Comparison of ENCODE assay signal across 9 cellular contexts in the genomic region with DNA sequence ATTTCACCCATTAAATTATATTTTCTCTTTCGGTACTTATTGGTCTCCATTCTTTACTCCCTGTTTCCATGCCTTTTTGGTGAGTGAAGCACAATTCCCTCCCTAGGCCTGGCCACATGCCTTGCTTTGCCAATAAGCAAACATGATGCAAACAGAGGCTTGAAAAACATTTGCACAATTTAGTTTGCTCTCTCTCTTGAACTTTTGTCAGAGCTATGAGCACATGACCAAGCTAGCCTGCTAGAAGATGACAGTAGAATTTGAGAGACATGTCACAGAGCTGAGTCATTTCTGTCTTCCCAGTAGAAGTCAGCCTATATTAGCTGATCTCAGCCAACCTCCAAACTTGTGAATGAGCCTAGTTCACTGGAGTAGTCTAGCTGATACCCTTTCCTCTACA. TPM values are rescaled to one million over a fixed set of nuclear protein-coding genes. Genes with fewer than 3 reads are reported as not detected.
DNase-seq lines count a peak whose midpoint lies in the region; ATAC-seq and TF ChIP-seq lines count a peak whose summit lies in the region.
"Had no signal": no experiment of that assay in that cellular context is flagged by ENCODE, and none has a peak within 500 bp of the region (broad histone marks: within the 10 kb centered on the region; RNA-seq: fewer than 3 reads in every experiment).

No MANE protein-coding gene starts in this region.

- H2BK15ac ChIP-seq in mesenchymal stem cell (ENCODE audit: low read depth, poor library complexity, severe bottlenecking) = no peak overlapping the region

- POLR2A ChIA-PET in GM10248 (lab: Yijun Ruan, JAX) = no interaction called here

- no peak overlapping the region for H3K4me2 ChIP-seq in mesenchymal stem cell (ENCODE audit: low read length, poor library complexity, severe bottlenecking)

- H3K27me3 ChIP-seq in mesenchymal stem cell (ENCODE audit: control insufficient read depth in 1 of 2, insufficient read depth in 1 of 2, low read length in 2 of 2) = no peaks in the 10 kb centered on the region

- no peak overlapping the region for H3K4me3 ChIP-seq in mesenchymal stem cell (ENCODE audit: insufficient read depth in 1 of 2, low read depth in 1 of 2, low read length in 2 of 2)

- H3K27ac ChIP-seq in mesenchymal stem cell (ENCODE audit: low read length, poor library complexity, severe bottlenecking) = peak overlapping the region; percentile 6

- H3K9ac ChIP-seq in mesenchymal stem cell (ENCODE audit: low read length) = peak overlapping the region; percentile 68

- no peaks in the 10 kb centered on the region for H3K9me3 Mint-ChIP-seq in activated T-helper 2 cell treated with anti-CD3 and anti-CD28 coated beads, Interferon-gamma antibody, Interleukin-2, Interleukin-4, amounts not matched to agents 10 μg/mL and 5 μg/mL and 100 μg/mL, durations not matched to agents 14 hours and 24 hours and 36 hours
- H3K9me3 Mint-ChIP-seq: T-helper 1 cell treated with Interleukin-12 subunit alpha and Interleukin-12 subunit beta and Interleukin-4 antibody, amounts not matched to agents 30 μg/mL and 1 μg/mL, for 36 hours had no signal

- no peaks in the 10 kb centered on the region for H3K79me1 ChIP-seq in mesenchymal stem cell (replicated peaks; ENCODE audit: low read length, poor library complexity, severe bottlenecking)

- H3K27me3 Mint-ChIP-seq in activated T-helper 2 cell treated with anti-CD3 and anti-CD28 coated beads, Interferon-gamma antibody, Interleukin-2, Interleukin-4, amounts not matched to agents 10 μg/mL and 5 μg/mL and 100 μg/mL, durations not matched to agents 14 hours and 24 hours and 36 hours (ENCODE audit: low read depth) = no peaks in the 10 kb centered on the region

- no peak overlapping the region for H4K91ac ChIP-seq in mesenchymal stem cell (ENCODE audit: low read length)

- H3K14ac ChIP-seq in mesenchymal stem cell (ENCODE audit: low read length in 2 of 2) = no peak overlapping the region

- peak; percentile 50 for DNase-seq in GM10248 (ENCODE audit: extremely low spot score)
- DNase-seq in activated T-helper 2 cell treated with anti-CD3 and anti-CD28 coated beads, Interferon-gamma antibody, Interleukin-2, Interleukin-4, amounts not matched to agents 10 μg/mL and 5 μg/mL and 100 μg/mL, durations not matched to agents 14 hours and 24 hours and 36 hours (ENCODE audit: low spot score) = no peak
- peak; percentile 97 for DNase-seq in mesenchymal stem cell
- no peak for DNase-seq in NCI-H2227 (lab: John Stamatoyannopoulos, UW; ENCODE audit: unreplicated experiment)
- no peak for DNase-seq in NCI-H524 (lab: John Stamatoyannopoulos, UW)
- no peak for DNase-seq in stimulated activated CD4-positive, alpha-beta T cell treated with anti-CD3 and anti-CD28 coated beads, Interleukin-12 subunit alpha, Interleukin-12 subunit beta, amount 100 ng/mL, for 4 hours

- H3K36me3 ChIP-seq in mesenchymal stem cell (ENCODE audit: control insufficient read depth in 1 of 2, insufficient read depth in 2 of 2, low read depth in 1 of 2, low read length in 2 of 2) = peaks cover 0 to 50% of the 10 kb centered on the region in 2 experiments

- no peak overlapping the region for H2BK12ac ChIP-seq in mesenchymal stem cell (ENCODE audit: low read length in 2 of 2)

- H3K4ac ChIP-seq in mesenchymal stem cell (ENCODE audit: low read depth in 1 of 2, low read length in 2 of 2) = no peak overlapping the region

- no peak overlapping the region for H3K4me3 Mint-ChIP-seq in activated T-helper 2 cell treated with anti-CD3 and anti-CD28 coated beads, Interferon-gamma antibody, Interleukin-2, Interleukin-4, amounts not matched to agents 10 μg/mL and 5 μg/mL and 100 μg/mL, durations not matched to agents 14 hours and 24 hours and 36 hours (ENCODE audit: low read depth)
- H3K4me3 Mint-ChIP-seq: T-helper 1 cell treated with Interleukin-12 subunit alpha and Interleukin-12 subunit beta and Interleukin-4 antibody, amounts not matched to agents 30 μg/mL and 1 μg/mL, for 36 hours had no signal

- peak overlapping the region; percentile 47 for H3K27ac Mint-ChIP-seq in activated T-helper 2 cell treated with anti-CD3 and anti-CD28 coated beads, Interferon-gamma antibody, Interleukin-2, Interleukin-4, amounts not matched to agents 10 μg/mL and 5 μg/mL and 100 μg/mL, durations not matched to agents 14 hours and 24 hours and 36 hours
- H3K27ac Mint-ChIP-seq: T-helper 1 cell treated with Interleukin-12 subunit alpha and Interleukin-12 subunit beta and Interleukin-4 antibody, amounts not matched to agents 30 μg/mL and 1 μg/mL, for 36 hours had no signal

- peaks cover 3% of the 10 kb centered on the region for H3K36me3 Mint-ChIP-seq in activated T-helper 2 cell treated with anti-CD3 and anti-CD28 coated beads, Interferon-gamma antibody, Interleukin-2, Interleukin-4, amounts not matched to agents 10 μg/mL and 5 μg/mL and 100 μg/mL, durations not matched to agents 14 hours and 24 hours and 36 hours (ENCODE audit: low read depth)

- peak; percentile 88 for ATAC-seq in GM21423 (IDR thresholded peaks at IDR 0.05; ENCODE audit: unreplicated experiment)
- peak; percentile 91 for ATAC-seq in HG03521 (IDR thresholded peaks at IDR 0.05; ENCODE audit: unreplicated experiment)

- no peak overlapping the region for H3K23ac ChIP-seq in mesenchymal stem cell (ENCODE audit: low read length in 2 of 2)

- H3K9me3 ChIP-seq in mesenchymal stem cell (ENCODE audit: control insufficient read depth, low read length) = no peaks in the 10 kb centered on the region

- intact Hi-C loops in activated T-helper 2 cell treated with anti-CD3 and anti-CD28 coated beads, Interferon-gamma antibody, Interleukin-2, Interleukin-4, amounts not matched to agents 10 μg/mL and 5 μg/mL and 100 μg/mL, durations not matched to agents 14 hours and 24 hours and 36 hours (cut with micrococcal nuclease) = no loop called here

- no peak overlapping the region for H2BK5ac ChIP-seq in mesenchymal stem cell (ENCODE audit: low read depth, low read length, poor library complexity, severe bottlenecking)

- H2AK5ac ChIP-seq in mesenchymal stem cell (ENCODE audit: low read length, severe bottlenecking) = no peak overlapping the region

- no peak for TF ChIP-seq CTCF in GM10248 (IDR thresholded peaks at IDR 0.05; ENCODE audit: control extremely low read depth, extremely low read depth, low read depth, missing control alignments)

- CTCF ChIA-PET in GM10248 (lab: Yijun Ruan, JAX) = interaction anchor here (2.7 kb wide), 1 partner anchor 8 kb away, joined by 8 read pairs; no protein-coding TSS in a partner anchor

- 89% methylated on average over 1 of the region's 1 CpG for WGBS in mesenchymal stem cell

- H4K8ac ChIP-seq in mesenchymal stem cell (ENCODE audit: low read length) = no peak overlapping the region

- H2BK120ac ChIP-seq in mesenchymal stem cell (ENCODE audit: low read depth, low read length) = no peak overlapping the region

- H3K18ac ChIP-seq in mesenchymal stem cell (ENCODE audit: low read depth in 1 of 2, low read length in 2 of 2) = no peak overlapping the region

- H2AFZ ChIP-seq in mesenchymal stem cell (ENCODE audit: low read depth, low read length) = no peak overlapping the region

- H3K4me1 Mint-ChIP-seq in activated T-helper 2 cell treated with anti-CD3 and anti-CD28 coated beads, Interferon-gamma antibody, Interleukin-2, Interleukin-4, amounts not matched to agents 10 μg/mL and 5 μg/mL and 100 μg/mL, durations not matched to agents 14 hours and 24 hours and 36 hours (ENCODE audit: low read depth) = peaks cover 21% of the 10 kb centered on the region

- peaks cover 3% of the 10 kb centered on the region for H3K4me1 ChIP-seq in mesenchymal stem cell (ENCODE audit: control insufficient read depth, insufficient read depth, low read depth, low read length)

RNA-seq across cellular contexts. Expression of a gene that starts 24.6 kb away (rescaled TPM):
- total RNA-seq in activated T-helper 2 cell treated with anti-CD3 and anti-CD28 coated beads, Interferon-gamma antibody, Interleukin-2, Interleukin-4, amounts not matched to agents 10 μg/mL and 5 μg/mL and 100 μg/mL, durations not matched to agents 14 hours and 24 hours and 36 hours = not detected in 2 replicates
- not detected for polyA plus RNA-seq in mesenchymal stem cell (2013, experiment 1 of 2)
- not detected for polyA plus RNA-seq in mesenchymal stem cell (2013, experiment 2 of 2)

Comparison
In these comparisons a context has a peak if more than half of its experiments do, and no peak if none do; other contexts are left out.
1. DNase-seq: peak in GM10248 (single experiment) and mesenchymal stem cell (single experiment); none in activated T-helper 2 cell treated with anti-CD3 and anti-CD28 coated beads, Interferon-gamma antibody, Interleukin-2, Interleukin-4, amounts not matched to agents 10 μg/mL and 5 μg/mL and 100 μg/mL, durations not matched to agents 14 hours and 24 hours and 36 hours (single experiment), NCI-H2227 (single experiment), NCI-H524 (0 of 2) and stimulated activated CD4-positive, alpha-beta T cell treated with anti-CD3 and anti-CD28 coated beads, Interleukin-12 subunit alpha, Interleukin-12 subunit beta, amount 100 ng/mL, for 4 hours (single experiment).